ENCODE assay signal across 1 cellular context in genomic region chr10:132011027-132011426, GRCh38.
TF ChIP-seq lines count a peak whose summit lies in the region.

No MANE protein-coding gene starts in this region.

TF ChIP-seq in WTC11, 78 proteins besides CTCF, POLR2A, EP300 and RAD21 (continued from another document):
- TF ChIP-seq MXD4 (CRISPR knock-in tag; IDR thresholded peaks at IDR 0.05; ENCODE audit: borderline replicate concordance), result no peak
- TF ChIP-seq, protein P1, sequence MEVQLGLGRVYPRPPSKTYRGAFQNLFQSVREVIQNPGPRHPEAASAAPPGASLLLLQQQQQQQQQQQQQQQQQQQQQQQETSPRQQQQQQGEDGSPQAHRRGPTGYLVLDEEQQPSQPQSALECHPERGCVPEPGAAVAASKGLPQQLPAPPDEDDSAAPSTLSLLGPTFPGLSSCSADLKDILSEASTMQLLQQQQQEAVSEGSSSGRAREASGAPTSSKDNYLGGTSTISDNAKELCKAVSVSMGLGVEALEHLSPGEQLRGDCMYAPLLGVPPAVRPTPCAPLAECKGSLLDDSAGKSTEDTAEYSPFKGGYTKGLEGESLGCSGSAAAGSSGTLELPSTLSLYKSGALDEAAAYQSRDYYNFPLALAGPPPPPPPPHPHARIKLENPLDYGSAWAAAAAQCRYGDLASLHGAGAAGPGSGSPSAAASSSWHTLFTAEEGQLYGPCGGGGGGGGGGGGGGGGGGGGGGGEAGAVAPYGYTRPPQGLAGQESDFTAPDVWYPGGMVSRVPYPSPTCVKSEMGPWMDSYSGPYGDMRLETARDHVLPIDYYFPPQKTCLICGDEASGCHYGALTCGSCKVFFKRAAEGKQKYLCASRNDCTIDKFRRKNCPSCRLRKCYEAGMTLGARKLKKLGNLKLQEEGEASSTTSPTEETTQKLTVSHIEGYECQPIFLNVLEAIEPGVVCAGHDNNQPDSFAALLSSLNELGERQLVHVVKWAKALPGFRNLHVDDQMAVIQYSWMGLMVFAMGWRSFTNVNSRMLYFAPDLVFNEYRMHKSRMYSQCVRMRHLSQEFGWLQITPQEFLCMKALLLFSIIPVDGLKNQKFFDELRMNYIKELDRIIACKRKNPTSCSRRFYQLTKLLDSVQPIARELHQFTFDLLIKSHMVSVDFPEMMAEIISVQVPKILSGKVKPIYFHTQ (CRISPR knock-in tag; IDR thresholded peaks at IDR 0.05), result no peak
